In genomic region chr14:100402631-100403030, GRCh38 we compare ENCODE assay signal across 19 cellular contexts. TPM values are rescaled to one million over a fixed set of nuclear protein-coding genes. Genes with fewer than 3 reads are reported as not detected.
DNase-seq lines count a peak whose midpoint lies in the region; ATAC-seq, FAIRE-seq and TF ChIP-seq lines count a peak whose summit lies in the region.
"Had no signal": no experiment of that assay in that cellular context is flagged by ENCODE, and none has a peak within 500 bp of the region (broad histone marks: within the 10 kb centered on the region; RNA-seq: fewer than 3 reads in every experiment).

No MANE protein-coding gene starts in this region.

- no peak for TF ChIP-seq CTCF in A673 (conservative IDR thresholded peaks at IDR 0.05; ENCODE audit: low read depth, low read length)
- TF ChIP-seq CTCF in tibial artery (IDR thresholded peaks at IDR 0.05), result no peak

- no TSS peak for BruUV-seq in A673 (replicated peaks; lab: Mats Ljungman, UMichigan)

- DNase-seq in A673 (ENCODE audit: low spot score) (peak; percentile 43), H54 (ENCODE audit: insufficient read length, low spot score) (no peak), NCI-H69 (lab: John Stamatoyannopoulos, UW) (peak; percentile 87), GM19239 (ENCODE audit: insufficient read length, low spot score) (no peak), NCI-H345 (lab: John Stamatoyannopoulos, UW) (no peak), tibial artery (no peak)
- DNase-seq: activated CD4-positive, alpha-beta T cell treated with anti-CD3 and anti-CD28 coated beads for 36 hours; foreskin keratinocyte; left colon; midbrain; NCI-H187; NCI-H510A treated with DMSO at 0.1 percent for 48 hours; stimulated activated CD4-positive, alpha-beta T cell treated with anti-CD3 and anti-CD28 coated beads, Interleukin-12 subunit alpha, Interleukin-12 subunit beta, amount 100 ng/mL, for 4 hours; SW 1271 had no signal

- H3K27ac ChIP-seq in A673 (ENCODE audit: low read depth, low read length, poor library complexity, severe bottlenecking) (no peak overlapping the region), tibial artery (no peak overlapping the region)
- H3K27ac ChIP-seq: epithelial cell of prostate, foreskin keratinocyte, vagina had no signal

- H3K9me3 ChIP-seq in A673 (ENCODE audit: low read depth, low read length, poor library complexity, severe bottlenecking) (no peaks in the 10 kb centered on the region), tibial artery (no peaks in the 10 kb centered on the region)
- H3K9me3 ChIP-seq: vagina had no signal

- no peak for TF ChIP-seq POLR2A in H54 (IDR thresholded peaks at IDR 0.05; ENCODE audit: low read depth, low read length)

- no peak overlapping the region for H3K4me3 ChIP-seq in A673 (ENCODE audit: low read depth, low read length, poor library complexity, severe bottlenecking)
- H3K4me3 ChIP-seq in tibial artery, result no peak overlapping the region
- H3K4me3 ChIP-seq: vagina had no signal

- CTCF ChIA-PET in A673 (lab: Charles Lee), result no interaction called here

- no peaks in the 10 kb centered on the region for H3K36me3 ChIP-seq in A673 (ENCODE audit: insufficient read depth, low read length, poor library complexity, severe bottlenecking)
- peaks cover 0 to 10% (median 6%) of the 10 kb centered on the region in 3 donors for H3K36me3 ChIP-seq in tibial artery
- H3K36me3 ChIP-seq: vagina had no signal

- no peak for ATAC-seq in HG03439 (IDR thresholded peaks at IDR 0.05; ENCODE audit: unreplicated experiment)
- ATAC-seq: activated CD4-positive, alpha-beta T cell treated with anti-CD3 and anti-CD28 coated beads for 36 hours; foreskin keratinocyte; left colon; Right ventricle myocardium inferior had no signal

- H3K27me3 ChIP-seq in A673 (replicated peaks; ENCODE audit: insufficient read depth, low read depth, low read length, poor library complexity) (no peaks in the 10 kb centered on the region), tibial artery (no peaks in the 10 kb centered on the region)
- H3K27me3 ChIP-seq: foreskin keratinocyte, vagina had no signal

- intact Hi-C loops in A673 (cut with micrococcal nuclease; ENCODE audit: unreplicated experiment) (no loop called here), tibial artery (cut with DNase I; ENCODE audit: low total_unique reads) (no loop called here)

- POLR2A ChIA-PET in A673 (lab: Charles Lee; ENCODE audit: low non-redundant PET), result interaction anchor here (0.6 kb wide), 1 partner anchor 130 kb away, joined by 3 read pairs; no protein-coding TSS in a partner anchor

- H3K4me1 ChIP-seq in A673 (ENCODE audit: insufficient read depth, low read length, poor library complexity, severe bottlenecking) (peaks cover 43% of the 10 kb centered on the region), tibial artery (peaks cover 0 to 10% (median 0%) of the 10 kb centered on the region in 4 donors)

- FAIRE-seq in H54 (lab: Jason Lieb, UNC), result peak; percentile 82
- FAIRE-seq in islet of Langerhans (lab: Jason Lieb, UNC), result peak; percentile 92
- no peak for FAIRE-seq in GM19239 (lab: Jason Lieb, UNC)

RNA-seq across cellular contexts. Expression of gene WDR25, which starts 26.3 kb away (rescaled TPM):
- total RNA-seq in A673 (2021), result 8.7 and 9.4 TPM in 2 replicates

Comparison
In these comparisons a context has a peak if more than half of its experiments do, and no peak if none do; other contexts are left out.
1. DNase-seq: peak in A673 (single experiment) and NCI-H69 (single experiment); none in H54 (single experiment), GM19239 (single experiment), NCI-H345 (single experiment) and tibial artery (0 of 2).